1 cellular context compared by ENCODE assay signal in the genomic region with DNA sequence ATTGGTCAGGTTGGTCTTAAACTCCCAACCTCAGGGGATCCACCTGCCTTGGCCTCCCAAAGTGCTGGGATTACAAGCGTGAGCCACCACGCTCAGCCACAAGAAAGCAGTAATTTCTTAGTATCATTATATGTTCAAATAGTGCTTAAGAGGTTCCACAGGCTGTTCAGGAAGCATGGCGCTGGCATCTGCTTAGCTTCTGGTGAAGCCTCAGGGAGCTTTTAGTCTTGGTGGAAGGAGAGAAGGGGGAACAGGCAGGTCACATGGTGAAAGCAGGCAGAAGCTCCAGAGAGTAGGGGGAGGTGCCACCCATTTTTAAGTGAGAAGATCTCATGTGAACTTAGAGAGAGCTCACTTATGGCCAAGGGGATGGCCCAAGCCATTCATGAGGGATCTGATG.
TF ChIP-seq lines count a peak whose summit lies in the region.

No MANE protein-coding gene starts in this region.

TF ChIP-seq in K562, 482 proteins besides CTCF, POLR2A, EP300 and RAD21:
- TF ChIP-seq SMARCE1 (IDR thresholded peaks at IDR 0.05) = no peak
- TF ChIP-seq ETS2 (tag; IDR thresholded peaks at IDR 0.05; ENCODE audit: borderline replicate concordance, poor library complexity, severe bottlenecking) = no peak
- TF ChIP-seq, protein P1, sequence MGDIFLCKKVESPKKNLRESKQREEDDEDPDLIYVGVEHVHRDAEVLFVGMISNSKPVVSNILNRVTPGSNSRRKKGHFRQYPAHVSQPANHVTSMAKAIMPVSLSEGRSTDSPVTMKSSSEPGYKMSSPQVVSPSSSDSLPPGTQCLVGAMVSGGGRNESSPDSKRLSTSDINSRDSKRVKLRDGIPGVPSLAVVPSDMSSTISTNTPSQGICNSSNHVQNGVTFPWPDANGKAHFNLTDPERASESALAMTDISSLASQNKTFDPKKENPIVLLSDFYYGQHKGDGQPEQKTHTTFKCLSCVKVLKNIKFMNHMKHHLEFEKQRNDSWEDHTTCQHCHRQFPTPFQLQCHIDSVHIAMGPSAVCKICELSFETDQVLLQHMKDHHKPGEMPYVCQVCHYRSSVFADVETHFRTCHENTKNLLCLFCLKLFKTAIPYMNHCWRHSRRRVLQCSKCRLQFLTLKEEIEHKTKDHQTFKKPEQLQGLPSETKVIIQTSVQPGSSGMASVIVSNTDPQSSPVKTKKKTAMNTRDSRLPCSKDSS (IDR thresholded peaks at IDR 0.05; ENCODE audit: low read depth, partially characterized antibody) = peak; percentile 75
- no peak for TF ChIP-seq TEAD2 (tag; IDR thresholded peaks at IDR 0.05)
- TF ChIP-seq ZNF79 (CRISPR knock-in tag; IDR thresholded peaks at IDR 0.05; ENCODE audit: low read depth) = no peak
- no peak for TF ChIP-seq MCM7 (IDR thresholded peaks at IDR 0.05)
- no peak for TF ChIP-seq ZBTB1 (CRISPR knock-in tag; IDR thresholded peaks at IDR 0.05; ENCODE audit: borderline replicate concordance, low read depth)
- TF ChIP-seq CBX5 (IDR thresholded peaks at IDR 0.05; ENCODE audit: borderline replicate concordance, low read depth) = peak; percentile 55; the same call in 1 of the 2 replicates
- TF ChIP-seq CBX3 (IDR thresholded peaks at IDR 0.05; ENCODE audit: borderline replicate concordance in 1 of 2, low read length in 2 of 2) = peak in 1 of 2 experiments; percentile 61; a peak in 1 of 3 replicates
- no peak for TF ChIP-seq CCNT2 (IDR thresholded peaks at IDR 0.05; ENCODE audit: borderline replicate concordance, extremely low read depth, insufficient read length, low read depth, low read length)
- TF ChIP-seq MTA3 (IDR thresholded peaks at IDR 0.05; ENCODE audit: borderline replicate concordance) = no peak
- TF ChIP-seq NRF1 (conservative IDR thresholded peaks at IDR 0.05 in 1 of 2, IDR thresholded peaks at IDR 0.05 in 1 of 2) = no peak
- TF ChIP-seq ESRRB (CRISPR knock-in tag; IDR thresholded peaks at IDR 0.05; ENCODE audit: borderline replicate concordance) = no peak
- TF ChIP-seq SP2 (IDR thresholded peaks at IDR 0.05; ENCODE audit: extremely low read depth, low read depth, low read length, poor library complexity, severe bottlenecking) = no peak
- TF ChIP-seq, protein P2, sequence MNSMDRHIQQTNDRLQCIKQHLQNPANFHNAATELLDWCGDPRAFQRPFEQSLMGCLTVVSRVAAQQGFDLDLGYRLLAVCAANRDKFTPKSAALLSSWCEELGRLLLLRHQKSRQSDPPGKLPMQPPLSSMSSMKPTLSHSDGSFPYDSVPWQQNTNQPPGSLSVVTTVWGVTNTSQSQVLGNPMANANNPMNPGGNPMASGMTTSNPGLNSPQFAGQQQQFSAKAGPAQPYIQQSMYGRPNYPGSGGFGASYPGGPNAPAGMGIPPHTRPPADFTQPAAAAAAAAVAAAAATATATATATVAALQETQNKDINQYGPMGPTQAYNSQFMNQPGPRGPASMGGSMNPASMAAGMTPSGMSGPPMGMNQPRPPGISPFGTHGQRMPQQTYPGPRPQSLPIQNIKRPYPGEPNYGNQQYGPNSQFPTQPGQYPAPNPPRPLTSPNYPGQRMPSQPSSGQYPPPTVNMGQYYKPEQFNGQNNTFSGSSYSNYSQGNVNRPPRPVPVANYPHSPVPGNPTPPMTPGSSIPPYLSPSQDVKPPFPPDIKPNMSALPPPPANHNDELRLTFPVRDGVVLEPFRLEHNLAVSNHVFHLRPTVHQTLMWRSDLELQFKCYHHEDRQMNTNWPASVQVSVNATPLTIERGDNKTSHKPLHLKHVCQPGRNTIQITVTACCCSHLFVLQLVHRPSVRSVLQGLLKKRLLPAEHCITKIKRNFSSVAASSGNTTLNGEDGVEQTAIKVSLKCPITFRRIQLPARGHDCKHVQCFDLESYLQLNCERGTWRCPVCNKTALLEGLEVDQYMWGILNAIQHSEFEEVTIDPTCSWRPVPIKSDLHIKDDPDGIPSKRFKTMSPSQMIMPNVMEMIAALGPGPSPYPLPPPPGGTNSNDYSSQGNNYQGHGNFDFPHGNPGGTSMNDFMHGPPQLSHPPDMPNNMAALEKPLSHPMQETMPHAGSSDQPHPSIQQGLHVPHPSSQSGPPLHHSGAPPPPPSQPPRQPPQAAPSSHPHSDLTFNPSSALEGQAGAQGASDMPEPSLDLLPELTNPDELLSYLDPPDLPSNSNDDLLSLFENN (IDR thresholded peaks at IDR 0.05; ENCODE audit: low read depth in 2 of 2, low read length in 2 of 2) = no peak
- no peak for TF ChIP-seq ZNF174 (CRISPR knock-in tag; IDR thresholded peaks at IDR 0.05)
- TF ChIP-seq ZNF316 (IDR thresholded peaks at IDR 0.05) = peak; percentile 93
- TF ChIP-seq TRIM28 (IDR thresholded peaks at IDR 0.05) = peak; percentile 92
- TF ChIP-seq ZNF561 (CRISPR knock-in tag; conservative IDR thresholded peaks at IDR 0.05) = no peak
- TF ChIP-seq ZNF586 (CRISPR knock-in tag; conservative IDR thresholded peaks at IDR 0.05) = no peak
- TF ChIP-seq, protein P3, sequence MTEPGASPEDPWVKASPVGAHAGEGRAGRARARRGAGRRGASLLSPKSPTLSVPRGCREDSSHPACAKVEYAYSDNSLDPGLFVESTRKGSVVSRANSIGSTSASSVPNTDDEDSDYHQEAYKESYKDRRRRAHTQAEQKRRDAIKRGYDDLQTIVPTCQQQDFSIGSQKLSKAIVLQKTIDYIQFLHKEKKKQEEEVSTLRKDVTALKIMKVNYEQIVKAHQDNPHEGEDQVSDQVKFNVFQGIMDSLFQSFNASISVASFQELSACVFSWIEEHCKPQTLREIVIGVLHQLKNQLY (CRISPR knock-in tag; conservative IDR thresholded peaks at IDR 0.05) = no peak
- peak; percentile 76 to 82 for TF ChIP-seq TRIM24 (IDR thresholded peaks at IDR 0.05)
- TF ChIP-seq RBM17 (IDR thresholded peaks at IDR 0.05; ENCODE audit: borderline replicate concordance, low read depth, low read length) = no peak
- no peak for TF ChIP-seq DPF2 (IDR thresholded peaks at IDR 0.05)
- TF ChIP-seq ZNF699 (CRISPR knock-in tag; IDR thresholded peaks at IDR 0.05; ENCODE audit: insufficient replicate concordance) = no peak
- TF ChIP-seq, protein P4, sequence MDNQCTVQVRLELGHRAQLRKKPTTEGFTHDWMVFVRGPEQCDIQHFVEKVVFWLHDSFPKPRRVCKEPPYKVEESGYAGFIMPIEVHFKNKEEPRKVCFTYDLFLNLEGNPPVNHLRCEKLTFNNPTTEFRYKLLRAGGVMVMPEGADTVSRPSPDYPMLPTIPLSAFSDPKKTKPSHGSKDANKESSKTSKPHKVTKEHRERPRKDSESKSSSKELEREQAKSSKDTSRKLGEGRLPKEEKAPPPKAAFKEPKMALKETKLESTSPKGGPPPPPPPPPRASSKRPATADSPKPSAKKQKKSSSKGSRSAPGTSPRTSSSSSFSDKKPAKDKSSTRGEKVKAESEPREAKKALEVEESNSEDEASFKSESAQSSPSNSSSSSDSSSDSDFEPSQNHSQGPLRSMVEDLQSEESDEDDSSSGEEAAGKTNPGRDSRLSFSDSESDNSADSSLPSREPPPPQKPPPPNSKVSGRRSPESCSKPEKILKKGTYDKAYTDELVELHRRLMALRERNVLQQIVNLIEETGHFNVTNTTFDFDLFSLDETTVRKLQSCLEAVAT (IDR thresholded peaks at IDR 0.05) = no peak
- TF ChIP-seq ZNF121 (CRISPR knock-in tag; conservative IDR thresholded peaks at IDR 0.05) = no peak
- no peak for TF ChIP-seq MTF1 (CRISPR knock-in tag; IDR thresholded peaks at IDR 0.05; ENCODE audit: borderline replicate concordance)
- TF ChIP-seq ELF1 (tag; IDR thresholded peaks at IDR 0.05) = no peak
- TF ChIP-seq ZKSCAN1 (IDR thresholded peaks at IDR 0.05; ENCODE audit: low read depth, low read length) = no peak
- TF ChIP-seq PCBP1 (IDR thresholded peaks at IDR 0.05; ENCODE audit: low read depth, low read length, poor library complexity, severe bottlenecking) = no peak
- TF ChIP-seq MYC (IDR thresholded peaks at IDR 0.05; ENCODE audit: low read depth, low read length) = no peak
- no peak for TF ChIP-seq MYC (CRISPR knock-in tag; IDR thresholded peaks at IDR 0.05; ENCODE audit: borderline replicate concordance, low read depth)
- TF ChIP-seq, protein P5, sequence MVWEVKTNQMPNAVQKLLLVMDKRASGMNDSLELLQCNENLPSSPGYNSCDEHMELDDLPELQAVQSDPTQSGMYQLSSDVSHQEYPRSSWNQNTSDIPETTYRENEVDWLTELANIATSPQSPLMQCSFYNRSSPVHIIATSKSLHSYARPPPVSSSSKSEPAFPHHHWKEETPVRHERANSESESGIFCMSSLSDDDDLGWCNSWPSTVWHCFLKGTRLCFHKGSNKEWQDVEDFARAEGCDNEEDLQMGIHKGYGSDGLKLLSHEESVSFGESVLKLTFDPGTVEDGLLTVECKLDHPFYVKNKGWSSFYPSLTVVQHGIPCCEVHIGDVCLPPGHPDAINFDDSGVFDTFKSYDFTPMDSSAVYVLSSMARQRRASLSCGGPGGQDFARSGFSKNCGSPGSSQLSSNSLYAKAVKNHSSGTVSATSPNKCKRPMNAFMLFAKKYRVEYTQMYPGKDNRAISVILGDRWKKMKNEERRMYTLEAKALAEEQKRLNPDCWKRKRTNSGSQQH (CRISPR knock-in tag; IDR thresholded peaks at IDR 0.05) = no peak
- TF ChIP-seq, protein P6, sequence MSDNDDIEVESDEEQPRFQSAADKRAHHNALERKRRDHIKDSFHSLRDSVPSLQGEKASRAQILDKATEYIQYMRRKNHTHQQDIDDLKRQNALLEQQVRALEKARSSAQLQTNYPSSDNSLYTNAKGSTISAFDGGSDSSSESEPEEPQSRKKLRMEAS (CRISPR knock-in tag; IDR thresholded peaks at IDR 0.05) = no peak
- no peak for TF ChIP-seq ZZZ3 (IDR thresholded peaks at IDR 0.05)
- TF ChIP-seq, protein P7, sequence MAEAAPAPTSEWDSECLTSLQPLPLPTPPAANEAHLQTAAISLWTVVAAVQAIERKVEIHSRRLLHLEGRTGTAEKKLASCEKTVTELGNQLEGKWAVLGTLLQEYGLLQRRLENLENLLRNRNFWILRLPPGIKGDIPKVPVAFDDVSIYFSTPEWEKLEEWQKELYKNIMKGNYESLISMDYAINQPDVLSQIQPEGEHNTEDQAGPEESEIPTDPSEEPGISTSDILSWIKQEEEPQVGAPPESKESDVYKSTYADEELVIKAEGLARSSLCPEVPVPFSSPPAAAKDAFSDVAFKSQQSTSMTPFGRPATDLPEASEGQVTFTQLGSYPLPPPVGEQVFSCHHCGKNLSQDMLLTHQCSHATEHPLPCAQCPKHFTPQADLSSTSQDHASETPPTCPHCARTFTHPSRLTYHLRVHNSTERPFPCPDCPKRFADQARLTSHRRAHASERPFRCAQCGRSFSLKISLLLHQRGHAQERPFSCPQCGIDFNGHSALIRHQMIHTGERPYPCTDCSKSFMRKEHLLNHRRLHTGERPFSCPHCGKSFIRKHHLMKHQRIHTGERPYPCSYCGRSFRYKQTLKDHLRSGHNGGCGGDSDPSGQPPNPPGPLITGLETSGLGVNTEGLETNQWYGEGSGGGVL (CRISPR knock-in tag; IDR thresholded peaks at IDR 0.05) = no peak
- no peak for TF ChIP-seq PHB2 (IDR thresholded peaks at IDR 0.05; ENCODE audit: low read depth)
